In genomic region chr4:185380320-185380719, GRCh38 we compare ENCODE assay signal across 1 cellular context.
TF ChIP-seq lines count a peak whose summit lies in the region.

No MANE protein-coding gene starts in this region.

TF ChIP-seq in HepG2, 621 proteins besides CTCF, POLR2A, EP300 and RAD21 (continued from another document and continues in another):
- TF ChIP-seq NBN (conservative IDR thresholded peaks at IDR 0.05) = no peak
- TF ChIP-seq SAFB2 (CRISPR knock-in tag; IDR thresholded peaks at IDR 0.05; ENCODE audit: borderline replicate concordance, low read depth) = no peak
- no peak for TF ChIP-seq ZBTB20 (CRISPR knock-in tag; IDR thresholded peaks at IDR 0.05; ENCODE audit: borderline replicate concordance, low read depth)
- TF ChIP-seq ZBTB8A (CRISPR knock-in tag; IDR thresholded peaks at IDR 0.05; ENCODE audit: borderline replicate concordance, low read depth) = no peak
- no peak for TF ChIP-seq ATF7 (IDR thresholded peaks at IDR 0.05)
- TF ChIP-seq ATF7 (CRISPR knock-in tag; IDR thresholded peaks at IDR 0.05) = no peak
- TF ChIP-seq THAP9 (CRISPR knock-in tag; IDR thresholded peaks at IDR 0.05; ENCODE audit: borderline replicate concordance) = peak; percentile 81; the same call in 1 of the 2 replicates
- TF ChIP-seq TBL1XR1 (IDR thresholded peaks at IDR 0.05; ENCODE audit: borderline replicate concordance, low read length, partially characterized antibody) = no peak
- peak; percentile 56 for TF ChIP-seq HNF4A (CRISPR knock-in tag; IDR thresholded peaks at IDR 0.05)
- TF ChIP-seq MAF1 (CRISPR knock-in tag; IDR thresholded peaks at IDR 0.05; ENCODE audit: borderline replicate concordance) = no peak
- no peak for TF ChIP-seq ZNF639 (CRISPR knock-in tag; conservative IDR thresholded peaks at IDR 0.05)
- no peak for TF ChIP-seq ZKSCAN8 (CRISPR knock-in tag; IDR thresholded peaks at IDR 0.05; ENCODE audit: borderline replicate concordance)
- TF ChIP-seq ZNF775 (CRISPR knock-in tag; IDR thresholded peaks at IDR 0.05; ENCODE audit: borderline replicate concordance) = no peak
- TF ChIP-seq ZNF512B (CRISPR knock-in tag; IDR thresholded peaks at IDR 0.05; ENCODE audit: borderline replicate concordance) = no peak
- no peak for TF ChIP-seq JDP2 (CRISPR knock-in tag; IDR thresholded peaks at IDR 0.05; ENCODE audit: borderline replicate concordance)
- TF ChIP-seq PITX1 (CRISPR knock-in tag; IDR thresholded peaks at IDR 0.05) = no peak
- no peak for TF ChIP-seq NR2F1 (CRISPR knock-in tag; IDR thresholded peaks at IDR 0.05)
- TF ChIP-seq ZSCAN20 (CRISPR knock-in tag; IDR thresholded peaks at IDR 0.05; ENCODE audit: borderline replicate concordance) = no peak
- TF ChIP-seq ZFP1 (CRISPR knock-in tag; IDR thresholded peaks at IDR 0.05) = 0 out of 2 replicates have a peak, but pooled peaks have one; percentile 33
- TF ChIP-seq PTBP1 (IDR thresholded peaks at IDR 0.05; ENCODE audit: low read depth, low read length, poor library complexity, severe bottlenecking) = no peak
- no peak for TF ChIP-seq ZNF431 (CRISPR knock-in tag; IDR thresholded peaks at IDR 0.05; ENCODE audit: borderline replicate concordance, low read depth)
- no peak for TF ChIP-seq ATF4 (CRISPR knock-in tag; IDR thresholded peaks at IDR 0.05)
- no peak for TF ChIP-seq SPEN (CRISPR knock-in tag; IDR thresholded peaks at IDR 0.05; ENCODE audit: low read depth)
- no peak for TF ChIP-seq ZNF709 (CRISPR knock-in tag; IDR thresholded peaks at IDR 0.05)
- no peak for TF ChIP-seq ZNF17 (CRISPR knock-in tag; IDR thresholded peaks at IDR 0.05)
- no peak for TF ChIP-seq NFYC (CRISPR knock-in tag; IDR thresholded peaks at IDR 0.05)
- TF ChIP-seq PPARG (CRISPR knock-in tag; conservative IDR thresholded peaks at IDR 0.05) = no peak
- no peak for TF ChIP-seq ZNF800 (CRISPR knock-in tag; IDR thresholded peaks at IDR 0.05)
- peak; percentile 49; the same call in 1 of the 2 replicates for TF ChIP-seq ETV5 (CRISPR knock-in tag; IDR thresholded peaks at IDR 0.05; ENCODE audit: borderline replicate concordance)
- no peak for TF ChIP-seq SIX4 (CRISPR knock-in tag; IDR thresholded peaks at IDR 0.05)
- TF ChIP-seq ZNF251 (CRISPR knock-in tag; IDR thresholded peaks at IDR 0.05) = no peak
- TF ChIP-seq ZFP91 (CRISPR knock-in tag; IDR thresholded peaks at IDR 0.05; ENCODE audit: borderline replicate concordance) = no peak
- TF ChIP-seq ARNTL (CRISPR knock-in tag; IDR thresholded peaks at IDR 0.05) = no peak
- no peak for TF ChIP-seq ZNF782 (CRISPR knock-in tag; IDR thresholded peaks at IDR 0.05; ENCODE audit: borderline replicate concordance)
- 0 out of 2 replicates have a peak, but pooled peaks have one; percentile 42 for TF ChIP-seq YEATS2 (CRISPR knock-in tag; IDR thresholded peaks at IDR 0.05; ENCODE audit: borderline replicate concordance)
- no peak for TF ChIP-seq AGO1 (IDR thresholded peaks at IDR 0.05; ENCODE audit: low read depth, low read length, poor library complexity, severe bottlenecking)
- no peak for TF ChIP-seq ZNF142 (CRISPR knock-in tag; IDR thresholded peaks at IDR 0.05)
- TF ChIP-seq TIGD3 (CRISPR knock-in tag; IDR thresholded peaks at IDR 0.05; ENCODE audit: borderline replicate concordance) = no peak
